ENCODE assay signal across 7 cellular contexts in the genomic region with DNA sequence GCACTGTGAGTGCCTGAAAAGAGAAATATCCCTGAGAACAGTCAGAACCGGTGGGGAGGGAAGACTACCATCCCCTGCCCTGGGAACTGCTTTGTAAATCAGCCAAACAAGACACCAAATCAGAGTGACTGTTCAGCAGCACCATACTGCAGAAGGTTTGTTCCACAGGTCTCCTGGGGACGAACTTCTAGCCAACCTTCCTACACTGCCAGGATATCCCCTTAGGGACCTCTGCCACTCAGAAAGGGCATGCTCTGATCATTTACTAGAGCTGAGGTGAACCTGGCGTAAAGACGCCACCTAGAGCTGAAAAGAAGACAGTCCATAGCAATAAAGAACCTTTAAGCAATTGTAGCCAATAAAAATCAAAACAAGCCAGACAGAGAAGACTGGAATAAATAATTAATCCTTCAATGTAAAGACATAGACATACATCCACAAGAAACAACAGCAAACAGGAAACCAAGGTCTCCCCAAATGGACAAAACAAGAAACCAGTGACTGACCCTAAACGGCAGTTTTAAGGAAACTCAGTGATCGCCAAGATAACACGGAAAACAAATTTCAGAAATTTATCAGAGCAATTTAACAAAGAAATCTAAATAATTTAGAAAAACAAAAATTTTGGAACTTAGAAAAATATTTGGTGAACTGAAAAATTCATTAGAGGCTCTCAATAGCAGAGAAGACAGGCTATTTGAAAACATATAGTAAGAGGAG.
DNase-seq lines count a peak whose midpoint lies in the region; ATAC-seq, FAIRE-seq and TF ChIP-seq lines count a peak whose summit lies in the region.

No MANE protein-coding gene starts in this region.

- H3K27me3 ChIP-seq in K562 (ENCODE audit: control insufficient read depth in 2 of 2, insufficient read depth in 2 of 2, low read length in 2 of 2) = no peaks in the 10 kb centered on the region

- H3K9me1 ChIP-seq in K562 (ENCODE audit: control insufficient read depth, insufficient read depth, low read length) = no peaks in the 10 kb centered on the region

- peak; percentile 59 to 96 for TF ChIP-seq RAD21 in K562 (CRISPR knock-in tag; conservative IDR thresholded peaks at IDR 0.05 in 1 of 2, IDR thresholded peaks at IDR 0.05 in 1 of 2)

- H3K4me3 Mint-ChIP-seq in T-helper 1 cell treated with Interleukin-12 subunit alpha and Interleukin-12 subunit beta and Interleukin-4 antibody, amounts not matched to agents 30 μg/mL and 1 μg/mL, for 36 hours = peak overlapping the region; percentile 85
- peak overlapping the region; percentile 77 for H3K4me3 Mint-ChIP-seq in stimulated activated effector memory CD8-positive, alpha-beta T cell treated with anti-CD3 and anti-CD28 coated beads, Interleukin-12 subunit alpha, Interleukin-12 subunit beta, amount 100 ng/mL, for 72 hours

- in situ Hi-C loops in K562 (cut with MboI) = loop anchor here (10.0 kb wide), 1 partner anchor 273 kb away; no protein-coding TSS in a partner anchor

- H3K36me3 ChIP-seq in K562 (ENCODE audit: control insufficient read depth, insufficient read depth, low read length) = no peaks in the 10 kb centered on the region

- peak; percentile 64 to 71 (median 70) for TF ChIP-seq CTCF in K562 (IDR thresholded peaks at IDR 0.05 in 2 of 3, conservative IDR thresholded peaks at IDR 0.05 in 1 of 3; ENCODE audit: insufficient read depth in 2 of 3, low read depth in 1 of 3, low read length in 3 of 3)

- BruUV-seq in K562 (replicated peaks; lab: Mats Ljungman, UMichigan) = no TSS peak

- H3K27ac ChIP-seq in K562 (ENCODE audit: extremely low read depth, low read depth, low read length) = no peak overlapping the region

- peaks cover 25% of the 10 kb centered on the region for H3K4me1 Mint-ChIP-seq in T-helper 1 cell treated with Interleukin-12 subunit alpha and Interleukin-12 subunit beta and Interleukin-4 antibody, amounts not matched to agents 30 μg/mL and 1 μg/mL, for 36 hours (ENCODE audit: low read depth)
- H3K4me1 Mint-ChIP-seq in stimulated activated effector memory CD8-positive, alpha-beta T cell treated with anti-CD3 and anti-CD28 coated beads, Interleukin-12 subunit alpha, Interleukin-12 subunit beta, amount 100 ng/mL, for 72 hours = peaks cover 57% of the 10 kb centered on the region

- H3K9me3 ChIP-seq in K562 (replicated peaks; ENCODE audit: control insufficient read depth, insufficient read depth, low read depth, low read length) = no peaks in the 10 kb centered on the region

- no peak overlapping the region for H3K9ac ChIP-seq in K562 (ENCODE audit: insufficient read depth in 1 of 2, low read depth in 2 of 2, low read length in 2 of 2)

- H3K27me3 Mint-ChIP-seq in T-helper 1 cell treated with Interleukin-12 subunit alpha and Interleukin-12 subunit beta and Interleukin-4 antibody, amounts not matched to agents 30 μg/mL and 1 μg/mL, for 36 hours (ENCODE audit: low read depth) = no peaks in the 10 kb centered on the region

- H3K4me1 ChIP-seq in K562 (replicated peaks in 1 of 2; ENCODE audit: control insufficient read depth in 2 of 2, insufficient read depth in 2 of 2, low read length in 2 of 2) = peaks cover 0 to 4% of the 10 kb centered on the region in 2 experiments; a peak in 2 of 5 replicates

- H3K4me3 ChIP-seq in K562 = no peak overlapping the region

- H3K79me2 ChIP-seq in K562 (ENCODE audit: control insufficient read depth, insufficient read depth, low read length) = no peaks in the 10 kb centered on the region

- H3K27ac Mint-ChIP-seq in T-helper 1 cell treated with Interleukin-12 subunit alpha and Interleukin-12 subunit beta and Interleukin-4 antibody, amounts not matched to agents 30 μg/mL and 1 μg/mL, for 36 hours = peak overlapping the region; percentile 86
- H3K27ac Mint-ChIP-seq in stimulated activated effector memory CD8-positive, alpha-beta T cell treated with anti-CD3 and anti-CD28 coated beads, Interleukin-12 subunit alpha, Interleukin-12 subunit beta, amount 100 ng/mL, for 72 hours = peak overlapping the region; percentile 60

- DNase-seq in GM12891 (ENCODE audit: insufficient read length, low spot score) (no peak), MV-4-11 (lab: John Stamatoyannopoulos, UW) (peak; percentile 44), K562 (ENCODE audit: extremely low read depth in 1 of 4, low spot score in 3 of 4) (peak; percentile 13 to 70 (median 35)), left colon (peak; percentile 34 to 43)
- DNase-seq in stimulated activated effector memory CD8-positive, alpha-beta T cell treated with anti-CD3 and anti-CD28 coated beads, Interleukin-12 subunit alpha, Interleukin-12 subunit beta, amount 100 ng/mL, for 72 hours (ENCODE audit: low spot score in 2 of 2) = peak in 1 of 2 donors; percentile 60

- no peaks in the 10 kb centered on the region for H3K36me3 Mint-ChIP-seq in T-helper 1 cell treated with Interleukin-12 subunit alpha and Interleukin-12 subunit beta and Interleukin-4 antibody, amounts not matched to agents 30 μg/mL and 1 μg/mL, for 36 hours (ENCODE audit: low read depth)
- no peaks in the 10 kb centered on the region for H3K36me3 Mint-ChIP-seq in stimulated activated effector memory CD8-positive, alpha-beta T cell treated with anti-CD3 and anti-CD28 coated beads, Interleukin-12 subunit alpha, Interleukin-12 subunit beta, amount 100 ng/mL, for 72 hours

- FAIRE-seq in GM12891 (lab: Jason Lieb, UNC) (peak; percentile 33), K562 (lab: Jason Lieb, UNC) (peak; percentile 70)

- no peaks in the 10 kb centered on the region for H4K20me1 ChIP-seq in K562 (replicated peaks; ENCODE audit: control insufficient read depth, insufficient read depth, low read length)

- intact Hi-C loops in K562 (cut with micrococcal nuclease) (loop anchor here (2.0 to 10.0 kb wide), 5 partner anchors 63 to 275 kb away; a partner anchor contains a TSS), left colon (cut with DNase I, micrococcal nuclease) (no loop called here)

- peak overlapping the region; percentile 42; the same call in 1 of the 2 replicates for H2AFZ ChIP-seq in K562 (ENCODE audit: low read depth, low read length)

- no peak overlapping the region for H3K4me2 ChIP-seq in K562 (ENCODE audit: insufficient read depth, low read length)

- peak; percentile 92 for ATAC-seq in HG02623 (IDR thresholded peaks at IDR 0.05; ENCODE audit: unreplicated experiment)
- ATAC-seq in K562 = peak; percentile 95
- ATAC-seq in left colon = peak; percentile 93
- peak; percentile 97 for ATAC-seq in stimulated activated effector memory CD8-positive, alpha-beta T cell treated with anti-CD3 and anti-CD28 coated beads, Interleukin-12 subunit alpha, Interleukin-12 subunit beta, amount 100 ng/mL, for 72 hours

- WGBS in K562 (ENCODE audit: insufficient coverage, low coverage, missing lambda C conversion rate) = 42% methylated on average over 7 of the region's 7 CpGs

- POLR2A ChIA-PET in K562 (lab: Yijun Ruan, JAX) = no interaction called here

- CTCF ChIA-PET in K562 (lab: Yijun Ruan, JAX; ENCODE audit: low intra/inter-chr PET ratio) = interaction anchor here (0.7 kb wide), 1 partner anchor 222 kb away, joined by 3 read pairs; no protein-coding TSS in a partner anchor

- peaks cover 8% of the 10 kb centered on the region for H3K9me3 Mint-ChIP-seq in T-helper 1 cell treated with Interleukin-12 subunit alpha and Interleukin-12 subunit beta and Interleukin-4 antibody, amounts not matched to agents 30 μg/mL and 1 μg/mL, for 36 hours
- H3K9me3 Mint-ChIP-seq in stimulated activated effector memory CD8-positive, alpha-beta T cell treated with anti-CD3 and anti-CD28 coated beads, Interleukin-12 subunit alpha, Interleukin-12 subunit beta, amount 100 ng/mL, for 72 hours = peaks cover 3% of the 10 kb centered on the region

- TF ChIP-seq EP300 in K562 (IDR thresholded peaks at IDR 0.05; ENCODE audit: low read length) = no peak

- no peak for TF ChIP-seq POLR2A in GM12891 (IDR thresholded peaks at IDR 0.05; ENCODE audit: low read depth, low read length)
- no peak for TF ChIP-seq POLR2A in K562 (conservative IDR thresholded peaks at IDR 0.05)

TF ChIP-seq in GM12891, 5 proteins besides CTCF, POLR2A, EP300 and RAD21:
- TF ChIP-seq SPI1 (IDR thresholded peaks at IDR 0.05; ENCODE audit: low read depth, low read length) (no peak), POLR2AphosphoS5 (IDR thresholded peaks at IDR 0.05; ENCODE audit: low read depth, low read length) (no peak), PAX5 (IDR thresholded peaks at IDR 0.05; ENCODE audit: insufficient read depth, low read length, severe bottlenecking) (no peak), POU2F2 (IDR thresholded peaks at IDR 0.05; ENCODE audit: low read depth, low read length) (no peak), TAF1 (IDR thresholded peaks at IDR 0.05; ENCODE audit: low read depth, low read length) (no peak)

TF ChIP-seq in K562, 482 proteins besides CTCF, POLR2A, EP300 and RAD21 (continues in another document):
- no peak for TF ChIP-seq SMAD2 (IDR thresholded peaks at IDR 0.05; ENCODE audit: low read depth, low read length)
- no peak for TF ChIP-seq ZKSCAN3 (CRISPR knock-in tag; IDR thresholded peaks at IDR 0.05)
- TF ChIP-seq MCM7 (IDR thresholded peaks at IDR 0.05) = no peak
- TF ChIP-seq ZNF24 (IDR thresholded peaks at IDR 0.05) = no peak
- no peak for TF ChIP-seq ILF3 (IDR thresholded peaks at IDR 0.05; ENCODE audit: borderline replicate concordance)
- TF ChIP-seq CBX8 (IDR thresholded peaks at IDR 0.05; ENCODE audit: borderline replicate concordance, extremely low read depth, low read depth, low read length, poor library complexity, severe bottlenecking) = no peak
- TF ChIP-seq, protein P1, sequence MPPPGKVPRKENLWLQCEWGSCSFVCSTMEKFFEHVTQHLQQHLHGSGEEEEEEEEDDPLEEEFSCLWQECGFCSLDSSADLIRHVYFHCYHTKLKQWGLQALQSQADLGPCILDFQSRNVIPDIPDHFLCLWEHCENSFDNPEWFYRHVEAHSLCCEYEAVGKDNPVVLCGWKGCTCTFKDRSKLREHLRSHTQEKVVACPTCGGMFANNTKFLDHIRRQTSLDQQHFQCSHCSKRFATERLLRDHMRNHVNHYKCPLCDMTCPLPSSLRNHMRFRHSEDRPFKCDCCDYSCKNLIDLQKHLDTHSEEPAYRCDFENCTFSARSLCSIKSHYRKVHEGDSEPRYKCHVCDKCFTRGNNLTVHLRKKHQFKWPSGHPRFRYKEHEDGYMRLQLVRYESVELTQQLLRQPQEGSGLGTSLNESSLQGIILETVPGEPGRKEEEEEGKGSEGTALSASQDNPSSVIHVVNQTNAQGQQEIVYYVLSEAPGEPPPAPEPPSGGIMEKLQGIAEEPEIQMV (tag; conservative IDR thresholded peaks at IDR 0.05; ENCODE audit: low read depth) = no peak
- no peak for TF ChIP-seq ZNF239 (CRISPR knock-in tag; IDR thresholded peaks at IDR 0.05)
- no peak for TF ChIP-seq PHB (CRISPR knock-in tag; IDR thresholded peaks at IDR 0.05)
- no peak for TF ChIP-seq ZNF384 (IDR thresholded peaks at IDR 0.05; ENCODE audit: low read depth, low read length)
